ENCODE assay signal across 16 cellular contexts in the genomic region with DNA sequence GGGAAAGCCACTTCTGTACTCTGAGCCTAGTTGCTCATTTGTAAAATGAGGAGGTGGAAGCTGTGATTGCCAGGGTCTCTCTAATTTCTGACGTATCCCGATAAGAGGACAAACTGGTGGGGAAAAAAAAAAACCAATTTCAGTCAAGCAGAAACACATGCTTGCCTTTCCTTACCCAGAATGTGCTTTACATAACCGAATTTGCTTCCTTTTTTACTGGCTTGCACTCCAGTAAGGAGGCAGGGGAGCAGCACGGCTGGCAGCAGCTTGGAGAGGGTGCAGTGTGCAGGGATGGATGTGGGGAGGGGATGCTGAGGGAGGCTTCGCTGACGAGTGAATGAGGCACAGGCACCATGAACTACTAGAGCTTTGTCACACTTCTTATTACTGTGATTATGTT.
A peak's percentile ranks its signal among the peaks of the same experiment; 100 is the strongest.
DNase-seq lines count a peak whose midpoint lies in the region; TF ChIP-seq lines count a peak whose summit lies in the region.
"Had no signal": no experiment of that assay in that cellular context is flagged by ENCODE, and none has a peak within 500 bp of the region (broad histone marks: within the 10 kb centered on the region; RNA-seq: fewer than 3 reads in every experiment).

No MANE protein-coding gene starts in this region.

- no peak overlapping the region for H3K14ac ChIP-seq in neuronal stem cell (ENCODE audit: low read length)

- peak overlapping the region; percentile 84 for H3K4me2 ChIP-seq in DOHH2 (ENCODE audit: low read length)
- H3K4me2 ChIP-seq in OCI-LY3 (ENCODE audit: low read length), result peak overlapping the region; percentile 45
- no peak overlapping the region for H3K4me2 ChIP-seq in neuronal stem cell (ENCODE audit: insufficient read depth, low read length, poor library complexity, severe bottlenecking)
- H3K4me2 ChIP-seq in hepatocyte, result no peak overlapping the region

- TF ChIP-seq POLR2A in breast epithelium (IDR thresholded peaks at IDR 0.05), result no peak

- no peak for TF ChIP-seq CTCF in DOHH2 (IDR thresholded peaks at IDR 0.05; ENCODE audit: low read depth, low read length, poor library complexity, severe bottlenecking)
- no peak for TF ChIP-seq CTCF in OCI-LY3 (IDR thresholded peaks at IDR 0.05; ENCODE audit: low read depth, low read length)
- TF ChIP-seq CTCF in hepatocyte (IDR thresholded peaks at IDR 0.05; ENCODE audit: poor library complexity), result no peak
- TF ChIP-seq CTCF in breast epithelium (IDR thresholded peaks at IDR 0.05), result no peak

- peak overlapping the region; percentile 5 for H3K18ac ChIP-seq in neuronal stem cell (ENCODE audit: low read length)

- no peak overlapping the region for H2BK12ac ChIP-seq in neuronal stem cell (ENCODE audit: low read length)

- H2BK5ac ChIP-seq in neuronal stem cell (ENCODE audit: low read length), result no peak overlapping the region

- H3K4me3 ChIP-seq in DOHH2 (ENCODE audit: low read length) (peak overlapping the region; percentile 67), OCI-LY3 (ENCODE audit: low read length) (no peak overlapping the region), neuronal stem cell (ENCODE audit: low read length in 2 of 2) (no peak overlapping the region), hepatocyte (no peak overlapping the region), breast epithelium (no peak overlapping the region)
- H3K4me3 ChIP-seq: HAP-1 had no signal

- H3K9ac ChIP-seq in OCI-LY3 (ENCODE audit: low read length), result no peak overlapping the region
- no peak overlapping the region for H3K9ac ChIP-seq in neuronal stem cell (ENCODE audit: low read depth, low read length, poor library complexity)

- no peaks in the 10 kb centered on the region for H3K9me3 ChIP-seq in DOHH2 (ENCODE audit: control insufficient read depth, insufficient read depth, low read length)
- H3K9me3 ChIP-seq in OCI-LY3 (ENCODE audit: insufficient read depth, low read length), result peaks cover 10% of the 10 kb centered on the region; the same call in 1 of the 2 replicates
- no peaks in the 10 kb centered on the region for H3K9me3 ChIP-seq in neuronal stem cell (replicated peaks in 1 of 2; ENCODE audit: control insufficient read depth in 2 of 2, insufficient read depth in 1 of 2, low read depth in 1 of 2, low read length in 2 of 2)
- no peaks in the 10 kb centered on the region for H3K9me3 ChIP-seq in hepatocyte (ENCODE audit: low read depth)
- H3K9me3 ChIP-seq in breast epithelium, result no peaks in the 10 kb centered on the region
- H3K9me3 ChIP-seq: HAP-1 had no signal

- H2BK120ac ChIP-seq in neuronal stem cell (ENCODE audit: low read depth, low read length), result no peak overlapping the region

- peaks cover 73% of the 10 kb centered on the region for H3F3A ChIP-seq in DOHH2 (ENCODE audit: control insufficient read depth, insufficient read depth)

- H2AFZ ChIP-seq in OCI-LY3 (ENCODE audit: low read depth, low read length) (no peak overlapping the region), neuronal stem cell (ENCODE audit: low read length) (no peak overlapping the region), hepatocyte (no peak overlapping the region)

- no peaks in the 10 kb centered on the region for H4K20me1 ChIP-seq in DOHH2 (ENCODE audit: control insufficient read depth, insufficient read depth, low read depth, low read length)
- no peaks in the 10 kb centered on the region for H4K20me1 ChIP-seq in OCI-LY3 (ENCODE audit: insufficient read depth, low read length)
- H4K20me1 ChIP-seq in hepatocyte (ENCODE audit: insufficient read depth, poor library complexity, severe bottlenecking), result no peaks in the 10 kb centered on the region

- intact Hi-C loops in breast epithelium (cut with DNase I; ENCODE audit: low total_unique reads), result loop anchor here (5.0 kb wide), 1 partner anchor 1855 kb away; no protein-coding TSS in a partner anchor

- no peak overlapping the region for H2BK15ac ChIP-seq in neuronal stem cell (ENCODE audit: low read length)

- H4K8ac ChIP-seq in neuronal stem cell (ENCODE audit: low read depth, low read length), result no peak overlapping the region

- H3K27ac ChIP-seq in DOHH2 (ENCODE audit: low read depth, low read length) (peak overlapping the region; percentile 99), OCI-LY3 (ENCODE audit: low read length) (no peak overlapping the region), neuronal stem cell (replicated peaks; ENCODE audit: low read length) (no peak overlapping the region), hepatocyte (no peak overlapping the region), breast epithelium (no peak overlapping the region)

- no peaks in the 10 kb centered on the region for H3K27me3 ChIP-seq in DOHH2 (ENCODE audit: control insufficient read depth, low read length)
- peaks cover 35% of the 10 kb centered on the region for H3K27me3 ChIP-seq in OCI-LY3 (ENCODE audit: low read depth, low read length)
- peaks cover 0 to 5% (median 0%) of the 10 kb centered on the region in 3 experiments for H3K27me3 ChIP-seq in neuronal stem cell (ENCODE audit: control insufficient read depth in 3 of 3, insufficient read depth in 3 of 3, low read depth in 1 of 3, low read length in 3 of 3)
- H3K27me3 ChIP-seq in hepatocyte, result no peaks in the 10 kb centered on the region
- no peaks in the 10 kb centered on the region for H3K27me3 ChIP-seq in breast epithelium

- no peak overlapping the region for H4K91ac ChIP-seq in neuronal stem cell (ENCODE audit: low read depth, low read length, poor library complexity)

- H3K79me2 ChIP-seq in DOHH2 (ENCODE audit: control insufficient read depth, low read length) (peaks cover 38% of the 10 kb centered on the region), OCI-LY3 (ENCODE audit: low read length) (no peaks in the 10 kb centered on the region), hepatocyte (no peaks in the 10 kb centered on the region)

- H3K4ac ChIP-seq in neuronal stem cell (ENCODE audit: low read length), result no peak overlapping the region

- H3K36me3 ChIP-seq in DOHH2 (ENCODE audit: control insufficient read depth, low read length) (peaks cover 74% of the 10 kb centered on the region), OCI-LY3 (replicated peaks; ENCODE audit: low read depth, low read length) (no peaks in the 10 kb centered on the region), neuronal stem cell (replicated peaks in 1 of 2; ENCODE audit: control insufficient read depth in 2 of 2, insufficient read depth in 2 of 2, low read length in 2 of 2) (no peaks in the 10 kb centered on the region), hepatocyte (replicated peaks; ENCODE audit: insufficient read depth, low read depth) (no peaks in the 10 kb centered on the region), breast epithelium (no peaks in the 10 kb centered on the region)
- H3K36me3 ChIP-seq: HAP-1 had no signal

- DNase-seq in NCI-H446 (lab: John Stamatoyannopoulos, UW), result peak; percentile 9 to 34
- no peak for DNase-seq in NCI-H446 treated with DMSO at 0.1 percent for 48 hours (lab: John Stamatoyannopoulos, UW)
- no peak for DNase-seq in neuronal stem cell (ENCODE audit: low spot score)
- DNase-seq in hepatocyte (ENCODE audit: low spot score), result no peak
- DNase-seq in breast epithelium (ENCODE audit: low spot score in 2 of 2), result no peak
- DNase-seq in dermis blood vessel endothelial cell, result no peak
- DNase-seq: 8988T; CD4-positive, CD25-positive, alpha-beta regulatory T cell; DMS53; Kasumi-1; MV-4-11; NCI-H226; SIG-M5 had no signal

- H2AK5ac ChIP-seq in neuronal stem cell (ENCODE audit: low read depth, low read length), result no peak overlapping the region

- H3K4me1 ChIP-seq in DOHH2 (ENCODE audit: control insufficient read depth, low read length) (peaks cover 100% of the 10 kb centered on the region), OCI-LY3 (ENCODE audit: low read length) (peaks cover 87% of the 10 kb centered on the region), neuronal stem cell (ENCODE audit: control insufficient read depth in 2 of 2, insufficient read depth in 1 of 2, low read depth in 1 of 2, low read length in 2 of 2) (no peaks in the 10 kb centered on the region), hepatocyte (ENCODE audit: insufficient read depth) (peaks cover 7% of the 10 kb centered on the region), breast epithelium (no peaks in the 10 kb centered on the region)
- H3K4me1 ChIP-seq: HAP-1 had no signal

- H3K79me1 ChIP-seq in neuronal stem cell (ENCODE audit: low read depth, low read length), result no peaks in the 10 kb centered on the region

- no peak overlapping the region for H3K23ac ChIP-seq in neuronal stem cell (ENCODE audit: low read depth, low read length, poor library complexity)

- no CpG with 5 or more reads among the region's 6 CpGs for WGBS in neuronal stem cell (ENCODE audit: extremely low coverage in 2 of 2, insufficient read length in 2 of 2, insufficient replicate concordance in 1 of 2), 2 donors
- WGBS in hepatocyte (ENCODE audit: low lambda C conversion rate, missing lambda C conversion rate), result 82% methylated on average over 6 of the region's 6 CpGs

- H3K9me2 ChIP-seq in DOHH2 (replicated peaks; ENCODE audit: control insufficient read depth, low read length), result no peaks in the 10 kb centered on the region
- H3K9me2 ChIP-seq in hepatocyte (replicated peaks; ENCODE audit: insufficient read depth), result no peaks in the 10 kb centered on the region

Comparison
In these comparisons a context has a peak if more than half of its experiments do, and no peak if none do; other contexts are left out.
1. DNase-seq: peak in NCI-H446 (2 of 2); none in NCI-H446 treated with DMSO at 0.1 percent for 48 hours (single experiment), neuronal stem cell (single experiment), hepatocyte (single experiment), breast epithelium (0 of 2) and dermis blood vessel endothelial cell (single experiment).
2. H3K4me2 ChIP-seq: peak in DOHH2 (single experiment) and OCI-LY3 (single experiment); none in neuronal stem cell (single experiment) and hepatocyte (single experiment).